In the genomic region with DNA sequence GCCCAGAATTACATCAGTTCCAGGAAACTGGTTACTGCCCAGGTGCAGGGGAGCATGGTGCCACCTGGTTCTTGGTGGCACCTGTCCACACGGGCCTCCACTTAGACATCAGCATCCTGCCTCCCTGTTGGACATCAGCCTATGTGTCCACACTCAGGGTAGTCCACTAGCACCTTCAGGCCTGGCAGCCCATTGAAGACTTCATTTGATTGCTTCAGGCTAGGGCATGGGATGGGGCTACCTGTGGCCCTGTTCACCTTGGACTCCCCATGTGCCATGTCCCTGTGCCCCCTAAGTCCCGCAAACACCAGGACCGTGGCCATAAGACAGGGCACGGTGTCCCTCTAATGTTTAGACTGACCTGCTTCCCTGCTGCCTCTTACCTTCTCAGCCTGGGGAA, we compare ENCODE assay signal across 31 cellular contexts. TPM values are rescaled to one million over a fixed set of nuclear protein-coding genes. Genes with fewer than 3 reads are reported as not detected.
DNase-seq lines count a peak whose midpoint lies in the region; ATAC-seq, FAIRE-seq and TF ChIP-seq lines count a peak whose summit lies in the region.
"Had no signal": no experiment of that assay in that cellular context is flagged by ENCODE, and none has a peak within 500 bp of the region (broad histone marks: within the 10 kb centered on the region; RNA-seq: fewer than 3 reads in every experiment).

No MANE protein-coding gene starts in this region.

- H3K4ac ChIP-seq in H1 (replicated peaks; ENCODE audit: insufficient read length, low read depth, low read length) (no peak overlapping the region), neuronal stem cell (ENCODE audit: low read length) (no peak overlapping the region)

- H3K14ac ChIP-seq in H1 (ENCODE audit: insufficient read length): no peak overlapping the region
- peak overlapping the region; percentile 40 for H3K14ac ChIP-seq in neuronal stem cell (ENCODE audit: low read length)

- peak overlapping the region; percentile 65; the same call in 1 of the 2 replicates for H2AK5ac ChIP-seq in H1 (ENCODE audit: low read depth, low read length)
- no peak overlapping the region for H2AK5ac ChIP-seq in neuronal stem cell (ENCODE audit: low read depth, low read length)

- H2BK15ac ChIP-seq in H1 (ENCODE audit: low read length): no peak overlapping the region
- H2BK15ac ChIP-seq in neuronal stem cell (ENCODE audit: low read length): no peak overlapping the region

- no peak overlapping the region for H3K4me3 ChIP-seq in BLaER1 treated with 17β-estradiol and CSF1 and Interleukin-3, amounts not matched to agents 10 nM and 100 nM
- no peak overlapping the region for H3K4me3 ChIP-seq in H1 (ENCODE audit: extremely low read depth in 1 of 4, insufficient read depth in 2 of 4, low read depth in 3 of 4, low read length in 4 of 4)
- peak overlapping the region in 1 of 2 donors; percentile 7 for H3K4me3 ChIP-seq in neuronal stem cell (ENCODE audit: low read length in 2 of 2)
- H3K4me3 ChIP-seq in thyroid gland (replicated peaks in 1 of 3): no peak overlapping the region
- H3K4me3 ChIP-seq: body of pancreas, HAP-1, MG63, SK-N-MC had no signal

- no peaks in the 10 kb centered on the region for H3K27me3 ChIP-seq in BLaER1 treated with 17β-estradiol and CSF1 and Interleukin-3, amounts not matched to agents 10 nM and 100 nM
- H3K27me3 ChIP-seq in H1 (replicated peaks in 1 of 4; ENCODE audit: control insufficient read depth in 3 of 4, extremely low read depth in 1 of 4, insufficient read depth in 3 of 4, low read length in 3 of 4) (no peaks in the 10 kb centered on the region), neuronal stem cell (ENCODE audit: control insufficient read depth in 3 of 3, insufficient read depth in 3 of 3, low read depth in 1 of 3, low read length in 3 of 3) (peaks cover 0 to 8% (median 0%) of the 10 kb centered on the region in 3 experiments), thyroid gland (no peaks in the 10 kb centered on the region)
- H3K27me3 ChIP-seq: body of pancreas, MG63 had no signal

- no peak overlapping the region for H3K23ac ChIP-seq in H1 (ENCODE audit: insufficient read length)
- H3K23ac ChIP-seq in neuronal stem cell (ENCODE audit: low read depth, low read length, poor library complexity): no peak overlapping the region

- H3K27ac ChIP-seq in BLaER1 treated with 17β-estradiol and CSF1 and Interleukin-3, amounts not matched to agents 10 nM and 100 nM: no peak overlapping the region
- H3K27ac ChIP-seq in H1 (ENCODE audit: low read depth, low read length): no peak overlapping the region
- no peak overlapping the region for H3K27ac ChIP-seq in neuronal stem cell (replicated peaks; ENCODE audit: low read length)
- peak overlapping the region in 2 of 3 donors; percentile 68 to 74 for H3K27ac ChIP-seq in thyroid gland
- H3K27ac ChIP-seq: body of pancreas, KMS-11, SK-N-MC had no signal

- H2AFZ ChIP-seq in H1 (ENCODE audit: low read length) (no peak overlapping the region), neuronal stem cell (ENCODE audit: low read length) (no peak overlapping the region)

- TF ChIP-seq RAD21 in H1 (IDR thresholded peaks at IDR 0.05 in 1 of 2, conservative IDR thresholded peaks at IDR 0.05 in 1 of 2; ENCODE audit: low read depth in 2 of 2, low read length in 2 of 2): no peak

- 80% methylated on average over 4 of the region's 4 CpGs; no CpG with 5 or more reads in 1 of the 2 experiments for WGBS in H1 (ENCODE audit: extremely low coverage in 1 of 2, insufficient coverage in 1 of 2, insufficient read length in 1 of 2, insufficient replicate concordance in 2 of 2, low coverage in 1 of 2, low lambda C conversion rate in 2 of 2, missing lambda C conversion rate in 1 of 2), 2 experiments
- no CpG with 5 or more reads among the region's 4 CpGs for WGBS in neuronal stem cell (ENCODE audit: extremely low coverage in 2 of 2, insufficient read length in 2 of 2, insufficient replicate concordance in 1 of 2), 2 donors
- WGBS in thyroid gland, 2 donors: 81 to 95% methylated on average over 4 of the region's 4 CpGs

- TF ChIP-seq CTCF in H1 (IDR thresholded peaks at IDR 0.05; ENCODE audit: control extremely low read depth in 1 of 3, insufficient read depth in 1 of 3, low read depth in 1 of 3, low read length in 3 of 3): no peak
- TF ChIP-seq CTCF in thyroid gland (IDR thresholded peaks at IDR 0.05): no peak

- FAIRE-seq in H1 (lab: Jason Lieb, UNC) (no peak), GM12892 (lab: Jason Lieb, UNC) (no peak)
- FAIRE-seq: endometrium, GM12891, TTC549 had no signal

- H4K8ac ChIP-seq in H1 (ENCODE audit: extremely low read depth, insufficient read depth, low read length) (peak overlapping the region; percentile 14; the same call in 1 of the 2 replicates), neuronal stem cell (ENCODE audit: low read depth, low read length) (no peak overlapping the region)

- no peaks in the 10 kb centered on the region for H4K20me1 ChIP-seq in BLaER1 treated with 17β-estradiol and CSF1 and Interleukin-3, amounts not matched to agents 10 nM and 100 nM
- H4K20me1 ChIP-seq in H1 (replicated peaks in 1 of 2; ENCODE audit: control insufficient read depth in 1 of 2, insufficient read depth in 2 of 2, low read length in 2 of 2): no peaks in the 10 kb centered on the region

- H3K4me1 ChIP-seq in BLaER1 treated with 17β-estradiol and CSF1 and Interleukin-3, amounts not matched to agents 10 nM and 100 nM: peaks cover 37 to 64% (median 56%) of the 10 kb centered on the region in 10 experiments
- H3K4me1 ChIP-seq in H1 (replicated peaks in 1 of 4; ENCODE audit: control insufficient read depth in 3 of 4, insufficient read depth in 4 of 4, low read length in 3 of 4): peaks cover 0 to 16% (median 4%) of the 10 kb centered on the region in 4 experiments; a peak in 6 of 7 replicates
- H3K4me1 ChIP-seq in neuronal stem cell (ENCODE audit: control insufficient read depth in 2 of 2, insufficient read depth in 1 of 2, low read depth in 1 of 2, low read length in 2 of 2): peaks cover 0 to 10% of the 10 kb centered on the region in 2 donors
- peaks cover 5 to 21% of the 10 kb centered on the region in 2 donors for H3K4me1 ChIP-seq in thyroid gland
- H3K4me1 ChIP-seq: body of pancreas, HAP-1 had no signal

- H4K91ac ChIP-seq in H1 (replicated peaks; ENCODE audit: insufficient read length, low read length): peak overlapping the region; percentile 69
- no peak overlapping the region for H4K91ac ChIP-seq in neuronal stem cell (ENCODE audit: low read depth, low read length, poor library complexity)

- no peak for TF ChIP-seq EP300 in H1 (IDR thresholded peaks at IDR 0.05; ENCODE audit: borderline replicate concordance in 1 of 2, low read depth in 2 of 2, low read length in 2 of 2)

- no peak overlapping the region for H2BK120ac ChIP-seq in H1 (replicated peaks; ENCODE audit: low read depth, low read length)
- no peak overlapping the region for H2BK120ac ChIP-seq in neuronal stem cell (ENCODE audit: low read depth, low read length)

- H3K23me2 ChIP-seq in H1 (ENCODE audit: low read depth, low read length): no peaks in the 10 kb centered on the region

- peak overlapping the region; percentile 77; the same call in 1 of the 2 replicates for H2BK5ac ChIP-seq in H1 (ENCODE audit: low read depth, low read length)
- no peak overlapping the region for H2BK5ac ChIP-seq in neuronal stem cell (ENCODE audit: low read length)

- no peak overlapping the region for H3K9ac ChIP-seq in BLaER1 treated with 17β-estradiol and CSF1 and Interleukin-3, amounts not matched to agents 10 nM and 100 nM
- H3K9ac ChIP-seq in H1 (replicated peaks in 1 of 4; ENCODE audit: extremely low read depth in 1 of 4, low read depth in 3 of 4, low read length in 3 of 4) (no peak overlapping the region), neuronal stem cell (ENCODE audit: low read depth, low read length, poor library complexity) (no peak overlapping the region)
- H3K9ac ChIP-seq: KMS-11 had no signal

- POLR2A ChIA-PET in H1 (lab: Charles Lee; ENCODE audit: partially characterized antibody): no interaction called here

- ATAC-seq in GM21390 (IDR thresholded peaks at IDR 0.05; ENCODE audit: unreplicated experiment): no peak
- ATAC-seq in GM21526 (IDR thresholded peaks at IDR 0.05; ENCODE audit: low FRiP score, unreplicated experiment): no peak
- ATAC-seq: activated naive CD8-positive, alpha-beta T cell treated with anti-CD3 and anti-CD28 coated beads, Interleukin-2, amount 50 U/mL, for 24 hours; PC-3 had no signal

- H3K79me1 ChIP-seq in H1 (ENCODE audit: low read depth, low read length) (no peaks in the 10 kb centered on the region), neuronal stem cell (ENCODE audit: low read depth, low read length) (no peaks in the 10 kb centered on the region)

- H2BK12ac ChIP-seq in H1 (ENCODE audit: low read depth, low read length) (peak overlapping the region; percentile 94), neuronal stem cell (ENCODE audit: low read length) (no peak overlapping the region)

- H3K9me3 ChIP-seq in BLaER1 treated with 17β-estradiol and CSF1 and Interleukin-3, amounts not matched to agents 10 nM and 100 nM (replicated peaks in 1 of 11): no peaks in the 10 kb centered on the region
- H3K9me3 ChIP-seq in H1 (ENCODE audit: insufficient read depth in 2 of 2, low read depth in 1 of 2, low read length in 1 of 2): no peaks in the 10 kb centered on the region
- H3K9me3 ChIP-seq in neuronal stem cell (replicated peaks in 1 of 2; ENCODE audit: control insufficient read depth in 2 of 2, insufficient read depth in 1 of 2, low read depth in 1 of 2, low read length in 2 of 2): no peaks in the 10 kb centered on the region
- H3K9me3 ChIP-seq in thyroid gland: no peaks in the 10 kb centered on the region
- H3K9me3 ChIP-seq: body of pancreas, HAP-1, MG63 had no signal

- no peak overlapping the region for H4K5ac ChIP-seq in H1 (ENCODE audit: insufficient read length, low read depth, low read length)

- H3K18ac ChIP-seq in H1 (ENCODE audit: extremely low read depth, low read length) (peak overlapping the region; percentile 17; the same call in 1 of the 2 replicates), neuronal stem cell (ENCODE audit: low read length) (no peak overlapping the region)

- no peaks in the 10 kb centered on the region for H3K36me3 ChIP-seq in BLaER1 treated with 17β-estradiol and CSF1 and Interleukin-3, amounts not matched to agents 10 nM and 100 nM
- no peaks in the 10 kb centered on the region for H3K36me3 ChIP-seq in H1 (ENCODE audit: control insufficient read depth in 2 of 4, insufficient read depth in 4 of 4, low read length in 3 of 4)
- H3K36me3 ChIP-seq in neuronal stem cell (replicated peaks in 1 of 2; ENCODE audit: control insufficient read depth in 2 of 2, insufficient read depth in 2 of 2, low read length in 2 of 2): no peaks in the 10 kb centered on the region
- no peaks in the 10 kb centered on the region for H3K36me3 ChIP-seq in thyroid gland
- H3K36me3 ChIP-seq: HAP-1, MG63 had no signal

- intact Hi-C loops in thyroid gland (cut with DNase I): no loop called here

- H3K4me2 ChIP-seq in BLaER1 treated with 17β-estradiol and CSF1 and Interleukin-3, amounts not matched to agents 10 nM and 100 nM: peak overlapping the region in 8 of 11 experiments; percentile 33 to 59 (median 46); a peak in 15 of 22 replicates
- no peak overlapping the region for H3K4me2 ChIP-seq in H1 (ENCODE audit: insufficient read depth in 1 of 2, low read depth in 2 of 2, low read length in 2 of 2)
- H3K4me2 ChIP-seq in neuronal stem cell (ENCODE audit: insufficient read depth, low read length, poor library complexity, severe bottlenecking): no peak overlapping the region
- H3K4me2 ChIP-seq: KMS-11 had no signal

- H2BK20ac ChIP-seq in H1 (ENCODE audit: low read length): peak overlapping the region; percentile 43; the same call in 1 of the 2 replicates

- CTCF ChIA-PET in H1 (lab: Charles Lee; ENCODE audit: partially characterized antibody): interaction anchor here (0.7 to 2.5 kb wide), 4 partner anchors 8 to 99 kb away, joined by 3 to 15 read pairs (median 4); no protein-coding TSS in a partner anchor

- TF ChIP-seq POLR2A in H1 (IDR thresholded peaks at IDR 0.05; ENCODE audit: control extremely low read depth in 1 of 2, low read depth in 2 of 2, low read length in 2 of 2): no peak
- no peak for TF ChIP-seq POLR2A in thyroid gland (IDR thresholded peaks at IDR 0.05)
- no peak for TF ChIP-seq POLR2A in GM12892 (IDR thresholded peaks at IDR 0.05; ENCODE audit: low read depth, low read length)

- H3K79me2 ChIP-seq in H1 (ENCODE audit: control insufficient read depth in 1 of 2, insufficient read depth in 2 of 2, low read length in 2 of 2): no peaks in the 10 kb centered on the region

- DNase-seq in H1 (ENCODE audit: low read depth in 1 of 2, low spot score in 2 of 2): peak in 1 of 2 experiments; percentile 17
- no peak for DNase-seq in neuronal stem cell (ENCODE audit: low spot score)
- no peak for DNase-seq in thyroid gland
- DNase-seq in GM12892 (ENCODE audit: insufficient read length): no peak
- DNase-seq: ACHN; activated CD4-positive, alpha-beta T cell treated with anti-CD3 and anti-CD28 coated beads, Interleukin-2, amount 50 U/mL, for 1 hour; activated CD4-positive, CD25-positive, alpha-beta regulatory T cell; activated naive CD4-positive, alpha-beta T cell; activated naive CD8-positive, alpha-beta T cell treated with anti-CD3 and anti-CD28 coated beads, Interleukin-2, amount 50 U/mL, for 24 hours; DMS153; MG63; NCI-H1417; NCI-H2029; NCI-H524 treated with DMSO at 0.1 percent for 48 hours; PC-3; stimulated activated CD4-positive, alpha-beta T cell treated with anti-CD3 and anti-CD28 coated beads, Interleukin-4, amount 100 ng/mL, for 1 hour had no signal

- no peak overlapping the region for H3K56ac ChIP-seq in H1 (replicated peaks; ENCODE audit: insufficient read length, low read depth, low read length)

RNA-seq across cellular contexts. Expression of gene CYP8B1, which starts 30.9 kb away (rescaled TPM):
- total RNA-seq in H1 (2021; fragmentation: NEBNext Ultra II Directional; extraction: Animal tissue kit (Norgen Biotek cat#: 25700)): not detected in 2 replicates
- polyA plus RNA-seq in H1 (2011; rRNA removed): not detected in 2 replicates
- polyA plus RNA-seq in H1 (2011; cell fraction: cytosol; rRNA removed): not detected
- polyA plus RNA-seq in H1 (2011; cell fraction: nucleus; rRNA removed): not detected
- not detected in 4 replicates for polyA plus RNA-seq in H1 (2012, experiment 1 of 2)
- polyA plus RNA-seq in H1 (2012, experiment 2 of 2): not detected
- polyA plus RNA-seq in H1 (2013, experiment 1 of 2): not detected
- polyA plus RNA-seq in H1 (2013, experiment 2 of 2): not detected
- not detected in 2 replicates for polyA minus RNA-seq in H1 (2011; rRNA and poly(A)+ RNA removed)
- not detected for polyA minus RNA-seq in H1 (2011; cell fraction: cytosol; rRNA and poly(A)+ RNA removed)
- not detected for polyA minus RNA-seq in H1 (2011; cell fraction: nucleus; rRNA and poly(A)+ RNA removed)
- not detected for polyA plus RNA-seq in neuronal stem cell (2013, experiment 1 of 2)
- not detected for polyA plus RNA-seq in neuronal stem cell (2013, experiment 2 of 2)
- total RNA-seq in thyroid gland: not detected
- not detected for polyA plus RNA-seq in GM12892 (2012; ENCODE audit: missing spikeins)
- total RNA-seq: body of pancreas; dermis microvascular lymphatic vessel endothelial cell; fibroblast of lung; mesenteric fat pad; PC-3; T-helper 1 cell treated with Interleukin-12 subunit alpha and Interleukin-12 subunit beta and Interleukin-4 antibody, amounts not matched to agents 30 ng/mL and 1 ng/mL, for 36 hours had no signal
- polyA plus RNA-seq: BJ, fibroblast of lung had no signal

RNA-seq across cellular contexts. Expression of gene ACKR2, which starts 35.6 kb away (rescaled TPM):
- 0.09 and 0.17 TPM in 2 replicates for total RNA-seq in H1 (2021; fragmentation: NEBNext Ultra II Directional; extraction: Animal tissue kit (Norgen Biotek cat#: 25700))
- 0.09 and 0.12 TPM in 2 replicates for polyA plus RNA-seq in H1 (2011; rRNA removed)
- polyA plus RNA-seq in H1 (2011; cell fraction: cytosol; rRNA removed): not detected
- polyA plus RNA-seq in H1 (2011; cell fraction: nucleus; rRNA removed): 0.11 TPM
- polyA plus RNA-seq in H1 (2012, experiment 1 of 2): 0.09 to 0.26 TPM (median 0.15 TPM) in 4 replicates
- not detected for polyA plus RNA-seq in H1 (2012, experiment 2 of 2)
- polyA plus RNA-seq in H1 (2013, experiment 1 of 2): 0.22 TPM
- 0.09 TPM for polyA plus RNA-seq in H1 (2013, experiment 2 of 2)
- 0.28 and 0.80 TPM in 2 replicates for polyA minus RNA-seq in H1 (2011; rRNA and poly(A)+ RNA removed)
- polyA minus RNA-seq in H1 (2011; cell fraction: cytosol; rRNA and poly(A)+ RNA removed): not detected
- polyA minus RNA-seq in H1 (2011; cell fraction: nucleus; rRNA and poly(A)+ RNA removed): 1.4 TPM
- polyA plus RNA-seq in neuronal stem cell (2013, experiment 1 of 2): 0.13 TPM
- 0.14 TPM for polyA plus RNA-seq in neuronal stem cell (2013, experiment 2 of 2)
- total RNA-seq in thyroid gland: 10 to 100 TPM in 2 of 4 donors, 1 to 10 TPM in 2; 5.6 to 15.3 (median 10.7) TPM
- 0.32 TPM for polyA plus RNA-seq in GM12892 (2012; ENCODE audit: missing spikeins)

RNA-seq across cellular contexts. Expression of gene HIGD1A, which starts 40.5 kb away (rescaled TPM):
- total RNA-seq in H1 (2021; fragmentation: NEBNext Ultra II Directional; extraction: Animal tissue kit (Norgen Biotek cat#: 25700)): 94.7 and 95.4 TPM in 2 replicates
- 33.5 and 67.3 TPM in 2 replicates for polyA plus RNA-seq in H1 (2011; rRNA removed)
- 106 TPM for polyA plus RNA-seq in H1 (2011; cell fraction: cytosol; rRNA removed)
- polyA plus RNA-seq in H1 (2011; cell fraction: nucleus; rRNA removed): 7.9 TPM
- polyA plus RNA-seq in H1 (2012, experiment 1 of 2): 60.1 to 100 TPM (median 79.3 TPM) in 4 replicates
- 55.6 TPM for polyA plus RNA-seq in H1 (2012, experiment 2 of 2)
- 97.9 TPM for polyA plus RNA-seq in H1 (2013, experiment 1 of 2)
- 106 TPM for polyA plus RNA-seq in H1 (2013, experiment 2 of 2)
- polyA minus RNA-seq in H1 (2011; rRNA and poly(A)+ RNA removed): 22.6 and 37.3 TPM in 2 replicates
- polyA minus RNA-seq in H1 (2011; cell fraction: cytosol; rRNA and poly(A)+ RNA removed): 27.4 TPM
- 17.6 TPM for polyA minus RNA-seq in H1 (2011; cell fraction: nucleus; rRNA and poly(A)+ RNA removed)
- 130 TPM for polyA plus RNA-seq in neuronal stem cell (2013, experiment 1 of 2)
- polyA plus RNA-seq in neuronal stem cell (2013, experiment 2 of 2): 127 TPM
- 100 to 1,000 TPM; 171 to 217 (median 211) TPM for total RNA-seq in thyroid gland
- polyA plus RNA-seq in GM12892 (2012; ENCODE audit: missing spikeins): 174 TPM

Comparison
In these comparisons a context has a peak if more than half of its experiments do, and no peak if none do; other contexts are left out.
1. H3K27ac ChIP-seq: peak in thyroid gland (2 of 3); none in BLaER1 treated with 17β-estradiol and CSF1 and Interleukin-3, amounts not matched to agents 10 nM and 100 nM (0 of 11), H1 (single experiment) and neuronal stem cell (single experiment).
2. H3K4me2 ChIP-seq: peak in BLaER1 treated with 17β-estradiol and CSF1 and Interleukin-3, amounts not matched to agents 10 nM and 100 nM (8 of 11); none in H1 (0 of 2) and neuronal stem cell (single experiment).